Comparison of ENCODE assay signal across 8 cellular contexts in the genomic region with DNA sequence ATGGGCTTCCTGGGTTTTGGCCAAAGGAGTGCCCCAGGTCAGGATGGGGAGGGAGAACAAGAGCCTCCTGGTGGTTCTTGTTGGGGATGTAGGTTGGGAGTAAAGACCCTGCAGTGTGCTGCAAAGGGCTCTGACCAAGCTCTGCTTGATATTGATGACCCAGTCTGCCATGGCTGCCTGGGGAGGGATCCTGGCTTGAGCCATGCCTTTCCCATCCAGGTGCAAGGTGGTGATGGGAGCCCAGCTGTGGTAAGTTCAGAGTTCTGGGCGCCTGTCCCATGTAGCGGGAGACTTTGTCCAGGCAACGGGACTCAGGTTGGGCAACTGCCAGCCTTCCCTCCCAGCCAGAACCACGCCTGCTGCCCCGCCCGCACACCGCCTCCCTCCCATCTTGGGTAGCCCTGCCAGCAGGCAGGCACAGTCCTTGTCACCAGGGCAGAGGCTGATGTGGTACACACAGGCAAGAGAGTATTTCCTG. TPM values are rescaled to one million over a fixed set of nuclear protein-coding genes. Genes with fewer than 3 reads are reported as not detected.
DNase-seq lines count a peak whose midpoint lies in the region; ATAC-seq and TF ChIP-seq lines count a peak whose summit lies in the region.

No MANE protein-coding gene starts in this region.

- POLR2A ChIA-PET in AG04450 (lab: Yijun Ruan, JAX) = interaction anchor here (0.6 kb wide), 1 partner anchor 136 kb away, joined by 7 read pairs; no protein-coding TSS in a partner anchor

- TF ChIP-seq POLR2A in gastrocnemius medialis (IDR thresholded peaks at IDR 0.05) = no peak

- H3K9me3 ChIP-seq in AG04450 (ENCODE audit: control insufficient read depth, insufficient read depth, low read length) = no peaks in the 10 kb centered on the region
- no peaks in the 10 kb centered on the region for H3K9me3 ChIP-seq in gastrocnemius medialis

- H3K4me3 ChIP-seq in AG04450 (ENCODE audit: low read depth, low read length) (peak overlapping the region; percentile 95), gastrocnemius medialis (peak overlapping the region; percentile 58 to 82 (median 70))

- peaks cover 57 to 70% of the 10 kb centered on the region in 2 donors for H3K4me1 ChIP-seq in gastrocnemius medialis

- peak overlapping the region; percentile 39 for H3K27ac ChIP-seq in AG04450 (ENCODE audit: low read depth, low read length)
- H3K27ac ChIP-seq in gastrocnemius medialis = peak overlapping the region; percentile 87 to 96 (median 87)

- in situ Hi-C loops in gastrocnemius medialis (cut with MboI; ENCODE audit: low sequenced_read_pairs in 4 of 4) = no loop called here

- TF ChIP-seq CTCF in AG04450 (IDR thresholded peaks at IDR 0.05; ENCODE audit: low read depth, low read length) (no peak), gastrocnemius medialis (IDR thresholded peaks at IDR 0.05 in 4 of 5, conservative IDR thresholded peaks at IDR 0.05 in 1 of 5) (no peak)

- CTCF ChIA-PET in AG04450 (lab: Charles Lee) = interaction anchor here (1.4 to 1.9 kb wide), 3 partner anchors 8 to 21 kb away, joined by 3 to 11 read pairs (median 4); no protein-coding TSS in a partner anchor

- peak; percentile 46 to 54 for ATAC-seq in gastrocnemius medialis

- no peaks in the 10 kb centered on the region for H3K27me3 ChIP-seq in AG04450 (ENCODE audit: control insufficient read depth, insufficient read depth, low read length)
- no peaks in the 10 kb centered on the region for H3K27me3 ChIP-seq in gastrocnemius medialis

- DNase-seq in AG04450 (ENCODE audit: low read depth, low spot score) (no peak), HT-29 (ENCODE audit: low spot score) (peak; percentile 60), amygdala (lab: John Stamatoyannopoulos, UW) (peak in 44 of 56 donors; percentile 6 to 86 (median 56)), hippocampal formation (lab: John Stamatoyannopoulos, UW) (peak; percentile 47 to 49), gastrocnemius medialis (peak; percentile 91 to 93), HuH-7 (ENCODE audit: low spot score) (no peak), NCI-H187 treated with DMSO at 0.1 percent for 48 hours (lab: John Stamatoyannopoulos, UW) (no peak), ecto neural progenitor cell (ENCODE audit: low spot score) (no peak)

- no peaks in the 10 kb centered on the region for H3K36me3 ChIP-seq in gastrocnemius medialis

- intact Hi-C loops in gastrocnemius medialis (cut with DNase I; ENCODE audit: low total_unique reads) = loop anchor here (1.0 kb wide), 1 partner anchor 11 kb away; no protein-coding TSS in a partner anchor

RNA-seq across cellular contexts. Expression of a gene that starts 2.6 kb away (rescaled TPM):
- 603 and 661 TPM in 2 replicates for polyA plus RNA-seq in AG04450 (2011; rRNA removed)
- polyA minus RNA-seq in AG04450 (2011; rRNA and poly(A)+ RNA removed) = 528 and 617 TPM in 2 replicates
- total RNA-seq in HT-29 (2014; rRNA removed; shearing (Covaris generic)) = 167 and 168 TPM in 2 replicates
- total RNA-seq in gastrocnemius medialis = 10 to 100 TPM; 26.7 to 67.8 (median 39.8) TPM

RNA-seq across cellular contexts. Expression of a gene that starts 30.4 kb away (rescaled TPM):
- polyA plus RNA-seq in AG04450 (2011; rRNA removed) = 22.0 and 24.7 TPM in 2 replicates
- polyA minus RNA-seq in AG04450 (2011; rRNA and poly(A)+ RNA removed) = 9.9 and 14.3 TPM in 2 replicates
- total RNA-seq in HT-29 (2014; rRNA removed; shearing (Covaris generic)) = 87.7 and 94.2 TPM in 2 replicates
- total RNA-seq in gastrocnemius medialis = 1 to 10 TPM; 1.7 to 3.1 (median 2.1) TPM

RNA-seq across cellular contexts. Expression of a gene that starts 33.5 kb away (rescaled TPM):
- polyA plus RNA-seq in AG04450 (2011; rRNA removed) = 0.06 and 0.11 TPM in 2 replicates
- not detected in 2 replicates for polyA minus RNA-seq in AG04450 (2011; rRNA and poly(A)+ RNA removed)
- 0.70 TPM in 1 of 2 replicates, not detected in the other for total RNA-seq in HT-29 (2014; rRNA removed; shearing (Covaris generic))
- total RNA-seq in gastrocnemius medialis = 1 to 10 TPM; 1.9 to 8.9 (median 5.0) TPM

RNA-seq across cellular contexts. Expression of a gene that starts 40.3 kb away (rescaled TPM):
- polyA plus RNA-seq in AG04450 (2011; rRNA removed) = not detected in 2 replicates
- not detected in 2 replicates for polyA minus RNA-seq in AG04450 (2011; rRNA and poly(A)+ RNA removed)
- not detected in 2 replicates for total RNA-seq in HT-29 (2014; rRNA removed; shearing (Covaris generic))
- total RNA-seq in gastrocnemius medialis = under 1 TPM in 3 of 4 donors, not detected in 1; 0.41 to 0.98 (median 0.49) TPM

RNA-seq across cellular contexts. Expression of a gene that starts 47.2 kb away (rescaled TPM):
- not detected in 2 replicates for polyA plus RNA-seq in AG04450 (2011; rRNA removed)
- polyA minus RNA-seq in AG04450 (2011; rRNA and poly(A)+ RNA removed) = not detected in 2 replicates
- 0.18 TPM in 1 of 2 replicates, not detected in the other for total RNA-seq in HT-29 (2014; rRNA removed; shearing (Covaris generic))
- total RNA-seq in gastrocnemius medialis = not detected

Comparison
In these comparisons a context has a peak if more than half of its experiments do, and no peak if none do; other contexts are left out.
1. DNase-seq: peak in HT-29 (single experiment), amygdala (44 of 56), hippocampal formation (2 of 2) and gastrocnemius medialis (2 of 2); none in AG04450 (single experiment), HuH-7 (single experiment), NCI-H187 treated with DMSO at 0.1 percent for 48 hours (single experiment) and ecto neural progenitor cell (single experiment).
2. RNA of a gene that starts 30.4 kb away (total RNA-seq): 87.7 to 94.2 TPM in HT-29; 1.7 to 3.1 TPM in gastrocnemius medialis; every median in the first group is over 10 times any median in the second.